Comparison of ENCODE assay signal across 8 cellular contexts in genomic region chr15:65421360-65422215, GRCh38. TPM values are rescaled to one million over a fixed set of nuclear protein-coding genes. Genes with fewer than 3 reads are reported as not detected.
DNase-seq lines count a peak whose midpoint lies in the region; ATAC-seq and TF ChIP-seq lines count a peak whose summit lies in the region.

No MANE protein-coding gene starts in this region.

- peak; percentile 60 for DNase-seq in NCI-H748 (lab: John Stamatoyannopoulos, UW; ENCODE audit: unreplicated experiment)
- DNase-seq in NCI-H748 treated with DMSO at 0.1 percent for 48 hours (lab: John Stamatoyannopoulos, UW): no peak
- DNase-seq in Panc1 (ENCODE audit: low read depth, low spot score): no peak
- DNase-seq in endodermal cell: peak; percentile 98
- DNase-seq in mesothelial cell of epicardium (ENCODE audit: low spot score in 2 of 2, unreplicated experiment in 2 of 2): peak; percentile 62 to 73
- DNase-seq in type B pancreatic cell (ENCODE audit: extremely low spot score, unreplicated experiment): peak; percentile 79

- CTCF ChIA-PET in Panc1 (lab: Charles Lee): interaction anchor here (0.6 to 0.7 kb wide), 4 partner anchors 20 to 275 kb away, joined by 4 to 8 read pairs (median 6); no protein-coding TSS in a partner anchor

- H3K4me3 Mint-ChIP-seq in endodermal cell (peak overlapping the region; percentile 86), mesothelial cell of epicardium (peak overlapping the region; percentile 84), type B pancreatic cell (peak overlapping the region; percentile 99)

- intact Hi-C loops in Panc1 (cut with micrococcal nuclease; ENCODE audit: unreplicated experiment): no loop called here

- H3K27ac ChIP-seq in Panc1 (ENCODE audit: low read length) (peak overlapping the region; percentile 31), endodermal cell (ENCODE audit: low read depth, low read length) (peak overlapping the region; percentile 96)

- H3K9me3 Mint-ChIP-seq in endodermal cell (no peaks in the 10 kb centered on the region), mesothelial cell of epicardium (no peaks in the 10 kb centered on the region), type B pancreatic cell (peaks cover 5% of the 10 kb centered on the region)

- H3K9me3 ChIP-seq in Panc1 (ENCODE audit: control insufficient read depth, insufficient read depth, low read depth, low read length) (no peaks in the 10 kb centered on the region), endodermal cell (ENCODE audit: control insufficient read depth, low read length) (no peaks in the 10 kb centered on the region)

- H3K27ac Mint-ChIP-seq in endodermal cell (peak overlapping the region; percentile 90), mesothelial cell of epicardium (peak overlapping the region; percentile 82), type B pancreatic cell (peak overlapping the region; percentile 93)

- no peaks in the 10 kb centered on the region for H3K36me3 Mint-ChIP-seq in endodermal cell (ENCODE audit: low read depth)
- H3K36me3 Mint-ChIP-seq in mesothelial cell of epicardium: no peaks in the 10 kb centered on the region
- no peaks in the 10 kb centered on the region for H3K36me3 Mint-ChIP-seq in type B pancreatic cell

- H3K27me3 Mint-ChIP-seq in endodermal cell (ENCODE audit: insufficient read depth) (peaks cover 8% of the 10 kb centered on the region), mesothelial cell of epicardium (ENCODE audit: low read depth) (peaks cover 10% of the 10 kb centered on the region), type B pancreatic cell (peaks cover 38% of the 10 kb centered on the region)

- BruUV-seq in Panc1 (replicated peaks; lab: Mats Ljungman, UMichigan): no TSS peak

- TF ChIP-seq CTCF in Panc1 (IDR thresholded peaks at IDR 0.05) (no peak), endodermal cell (conservative IDR thresholded peaks at IDR 0.05) (no peak), mesothelial cell of epicardium (IDR thresholded peaks at IDR 0.05; ENCODE audit: unreplicated experiment) (no peak), type B pancreatic cell (conservative IDR thresholded peaks at IDR 0.05) (no peak)

- in situ Hi-C loops in Panc1 (cut with HindIII; ENCODE audit: low pct_unique_long_range_greater_than_20kb, low sequenced_read_pairs): no loop called here

- POLR2A ChIA-PET in Panc1 (lab: Charles Lee): interaction anchor here (0.5 to 0.6 kb wide), 4 partner anchors 12 to 125 kb away, joined by 3 to 7 read pairs (median 5); no protein-coding TSS in a partner anchor

- 0% methylated on average over 20 to 38 of the region's 39 CpGs for WGBS in endodermal cell (ENCODE audit: insufficient coverage in 1 of 2, insufficient read length in 1 of 2), 2 experiments

- peaks cover 60% of the 10 kb centered on the region for H3K4me1 Mint-ChIP-seq in endodermal cell
- H3K4me1 Mint-ChIP-seq in mesothelial cell of epicardium: peaks cover 35% of the 10 kb centered on the region
- H3K4me1 Mint-ChIP-seq in type B pancreatic cell (ENCODE audit: unreplicated experiment): peaks cover 49% of the 10 kb centered on the region

- H3K27me3 ChIP-seq in Panc1 (ENCODE audit: control insufficient read depth, insufficient read depth, low read length): no peaks in the 10 kb centered on the region; the same call in 1 of the 2 replicates
- H3K27me3 ChIP-seq in endodermal cell (ENCODE audit: control insufficient read depth, insufficient read depth, low read length, poor library complexity, severe bottlenecking): no peaks in the 10 kb centered on the region

- ATAC-seq in Panc1 (0 out of 2 replicates have a peak, but pooled peaks have one; percentile 2), HG03457 (IDR thresholded peaks at IDR 0.05; ENCODE audit: unreplicated experiment) (no peak), HG03135 (IDR thresholded peaks at IDR 0.05; ENCODE audit: unreplicated experiment) (no peak)

- peak overlapping the region; percentile 84 for H3K9ac ChIP-seq in endodermal cell (ENCODE audit: extremely low read depth, low read length, poor library complexity, severe bottlenecking)

- H3K36me3 ChIP-seq in Panc1 (ENCODE audit: control insufficient read depth, insufficient read depth, low read length): no peaks in the 10 kb centered on the region
- peaks cover 9% of the 10 kb centered on the region for H3K36me3 ChIP-seq in endodermal cell (ENCODE audit: control insufficient read depth, insufficient read depth, low read length)

- H3K4me3 ChIP-seq in Panc1 (ENCODE audit: low read depth in 2 of 2, low read length in 2 of 2): peak overlapping the region; percentile 48 to 50
- peak overlapping the region; percentile 96 for H3K4me3 ChIP-seq in endodermal cell (ENCODE audit: low read length)

- H3K4me1 ChIP-seq in Panc1 (ENCODE audit: control insufficient read depth, insufficient read depth, low read length) (peaks cover 17% of the 10 kb centered on the region), endodermal cell (ENCODE audit: control insufficient read depth, insufficient read depth, low read length) (peaks cover 35% of the 10 kb centered on the region)

RNA-seq across cellular contexts. Expression of gene IGDCC4, which starts 1.2 kb away (rescaled TPM):
- total RNA-seq in Panc1 (2021; ENCODE audit: unreplicated experiment) (5.1 TPM), endodermal cell (10 to 100 TPM; 23.0 to 23.5 TPM), mesothelial cell of epicardium (38.6 to 43.3 TPM (median 43.2 TPM) in 3 replicates), type B pancreatic cell (ENCODE audit: low replicate concordance) (2.4 and 17.1 TPM in 2 replicates)
- 4.3 TPM for polyA plus RNA-seq in Panc1 (2012; ENCODE audit: insufficient read length)
- polyA plus RNA-seq in endodermal cell (2013, experiment 1 of 2): 27.9 TPM
- 27.0 TPM for polyA plus RNA-seq in endodermal cell (2013, experiment 2 of 2)

RNA-seq across cellular contexts. Expression of gene IGDCC3, which starts 43.8 kb away (rescaled TPM):
- 0.18 TPM for total RNA-seq in Panc1 (2021; ENCODE audit: unreplicated experiment)
- polyA plus RNA-seq in Panc1 (2012; ENCODE audit: insufficient read length): not detected
- total RNA-seq in endodermal cell: 10 to 100 TPM in 1 of 2 donors, 1 to 10 TPM in 1; 7.9 to 13.5 TPM
- polyA plus RNA-seq in endodermal cell (2013, experiment 1 of 2): 160 TPM
- polyA plus RNA-seq in endodermal cell (2013, experiment 2 of 2): 139 TPM
- total RNA-seq in mesothelial cell of epicardium: 34.8 to 40.6 TPM (median 35.1 TPM) in 3 replicates
- 18.8 and 169 TPM in 2 replicates for total RNA-seq in type B pancreatic cell (ENCODE audit: low replicate concordance)

Comparison
In these comparisons a context has a peak if more than half of its experiments do, and no peak if none do; other contexts are left out.
1. DNase-seq: peak in NCI-H748 (single experiment), endodermal cell (single experiment), mesothelial cell of epicardium (2 of 2) and type B pancreatic cell (single experiment); none in NCI-H748 treated with DMSO at 0.1 percent for 48 hours (single experiment) and Panc1 (single experiment).
2. Peak in every context shown above with its lines, with median percentiles within 50 percentile points of each other: H3K27ac Mint-ChIP-seq and H3K4me3 Mint-ChIP-seq.